12 cellular contexts compared by ENCODE assay signal in genomic region chr2:201984800-201985525, GRCh38. TPM values are rescaled to one million over a fixed set of nuclear protein-coding genes. Genes with fewer than 3 reads are reported as not detected.
DNase-seq lines count a peak whose midpoint lies in the region; ATAC-seq and TF ChIP-seq lines count a peak whose summit lies in the region.
"Had no signal": no experiment of that assay in that cellular context is flagged by ENCODE, and none has a peak within 500 bp of the region (broad histone marks: within the 10 kb centered on the region; RNA-seq: fewer than 3 reads in every experiment).

No MANE protein-coding gene starts in this region.

- no peaks in the 10 kb centered on the region for H3F3A ChIP-seq in Loucy (ENCODE audit: low read depth)

- intact Hi-C loops in naive thymus-derived CD4-positive, alpha-beta T cell (cut with micrococcal nuclease), result no loop called here

- no peak overlapping the region for H3K4me2 ChIP-seq in Loucy (ENCODE audit: low read depth, low read length, poor library complexity, severe bottlenecking)
- H3K4me2 ChIP-seq: smooth muscle cell had no signal

- no peaks in the 10 kb centered on the region for H3K9me2 ChIP-seq in Loucy (replicated peaks; ENCODE audit: low read depth, low read length)

- H3K27ac Mint-ChIP-seq in naive thymus-derived CD4-positive, alpha-beta T cell, result no peak overlapping the region

- peak overlapping the region; percentile 54 for H3K27ac ChIP-seq in angular gyrus (ENCODE audit: low read depth, low read length)
- no peak overlapping the region for H3K27ac ChIP-seq in naive thymus-derived CD4-positive, alpha-beta T cell (ENCODE audit: low read depth, low read length)
- H3K27ac ChIP-seq: thoracic aorta had no signal

- no peak overlapping the region for H3K4me3 ChIP-seq in Loucy (ENCODE audit: low read length, poor library complexity, severe bottlenecking)
- no peak overlapping the region for H3K4me3 ChIP-seq in naive thymus-derived CD4-positive, alpha-beta T cell (ENCODE audit: low read length)
- H3K4me3 ChIP-seq: smooth muscle cell, thoracic aorta had no signal

- H3K9me3 Mint-ChIP-seq in naive thymus-derived CD4-positive, alpha-beta T cell, result no peaks in the 10 kb centered on the region
- H3K9me3 Mint-ChIP-seq: CD8-positive, alpha-beta memory T cell had no signal

- no peaks in the 10 kb centered on the region for H3K27me3 ChIP-seq in Loucy (ENCODE audit: insufficient read depth, low read length, poor library complexity, severe bottlenecking)
- no peaks in the 10 kb centered on the region for H3K27me3 ChIP-seq in naive thymus-derived CD4-positive, alpha-beta T cell (ENCODE audit: control insufficient read depth in 2 of 2, insufficient read depth in 2 of 2, low read length in 2 of 2)

- peaks cover 0 to 13% (median 0%) of the 10 kb centered on the region in 7 donors for H3K4me1 Mint-ChIP-seq in naive thymus-derived CD4-positive, alpha-beta T cell
- H3K4me1 Mint-ChIP-seq: CD8-positive, alpha-beta memory T cell had no signal

- POLR2A ChIA-PET in naive thymus-derived CD4-positive, alpha-beta T cell (lab: Charles Lee), result no interaction called here
- POLR2A ChIA-PET in HEK293T (lab: Yijun Ruan, JAX), result no interaction called here

- H3K27me3 Mint-ChIP-seq in naive thymus-derived CD4-positive, alpha-beta T cell, result peaks cover 0 to 4% (median 0%) of the 10 kb centered on the region in 5 donors

- peak; percentile 56 for ATAC-seq in naive thymus-derived CD4-positive, alpha-beta T cell
- ATAC-seq in GM19324 (IDR thresholded peaks at IDR 0.05; ENCODE audit: low FRiP score, unreplicated experiment) (no peak), GM19035 (IDR thresholded peaks at IDR 0.05; ENCODE audit: unreplicated experiment) (no peak)

- no peaks in the 10 kb centered on the region for H4K20me1 ChIP-seq in Loucy (ENCODE audit: insufficient read depth, low read length, poor library complexity, severe bottlenecking)

- H3K9ac ChIP-seq in Loucy (ENCODE audit: low read depth, low read length, poor library complexity, severe bottlenecking), result no peak overlapping the region

- H3K36me3 ChIP-seq in Loucy (ENCODE audit: insufficient read depth, low read length), result no peaks in the 10 kb centered on the region
- no peaks in the 10 kb centered on the region for H3K36me3 ChIP-seq in naive thymus-derived CD4-positive, alpha-beta T cell (ENCODE audit: control insufficient read depth in 2 of 3, insufficient read depth in 3 of 3, low read length in 3 of 3)
- H3K36me3 ChIP-seq: thoracic aorta had no signal

- TF ChIP-seq CTCF in Loucy (conservative IDR thresholded peaks at IDR 0.05; ENCODE audit: low read length), result peak; percentile 20; the same call in 1 of the 2 replicates

- peak overlapping the region in 1 of 10 donors; percentile 17 for H3K4me3 Mint-ChIP-seq in naive thymus-derived CD4-positive, alpha-beta T cell
- H3K4me3 Mint-ChIP-seq: CD8-positive, alpha-beta memory T cell had no signal

- CTCF ChIA-PET in naive thymus-derived CD4-positive, alpha-beta T cell (lab: Charles Lee), result no interaction called here
- CTCF ChIA-PET in HEK293T (lab: Yijun Ruan, JAX), result no interaction called here

- no peaks in the 10 kb centered on the region for H3K9me3 ChIP-seq in Loucy (ENCODE audit: insufficient read depth, low read depth, low read length)
- no peaks in the 10 kb centered on the region for H3K9me3 ChIP-seq in naive thymus-derived CD4-positive, alpha-beta T cell (ENCODE audit: control insufficient read depth in 2 of 3, low read length in 3 of 3)
- H3K9me3 ChIP-seq: thoracic aorta had no signal

- no peaks in the 10 kb centered on the region for H3K79me2 ChIP-seq in Loucy (ENCODE audit: insufficient read depth, low read length)

- no peaks in the 10 kb centered on the region for H3K36me3 Mint-ChIP-seq in naive thymus-derived CD4-positive, alpha-beta T cell
- H3K36me3 Mint-ChIP-seq: CD8-positive, alpha-beta memory T cell had no signal

- no peak overlapping the region; the same call in 1 of the 2 replicates for H2AFZ ChIP-seq in Loucy (ENCODE audit: low read length)

- peak; percentile 96 for DNase-seq in Ammon's horn (ENCODE audit: low spot score)
- peak in 3 of 9 donors; percentile 7 to 25 (median 18) for DNase-seq in naive thymus-derived CD4-positive, alpha-beta T cell
- no peak for DNase-seq in glomerular visceral epithelial cell (ENCODE audit: extremely low spot score)
- DNase-seq in HEK293T (ENCODE audit: extremely low spot score), result no peak
- DNase-seq: CD8-positive, alpha-beta memory T cell; NCI-H146 had no signal

- H3K4me1 ChIP-seq in Loucy (ENCODE audit: insufficient read depth, low read length, poor library complexity, severe bottlenecking), result no peaks in the 10 kb centered on the region
- H3K4me1 ChIP-seq in naive thymus-derived CD4-positive, alpha-beta T cell (ENCODE audit: control insufficient read depth in 2 of 2, insufficient read depth in 2 of 2, low read length in 2 of 2), result no peaks in the 10 kb centered on the region

TF ChIP-seq in HEK293T, 16 proteins besides CTCF, POLR2A, EP300 and RAD21:
- TF ChIP-seq PKNOX1 (IDR thresholded peaks at IDR 0.05), result no peak
- TF ChIP-seq SP1 (IDR thresholded peaks at IDR 0.05), result no peak
TF ChIP-seq in HEK293T: peak in this region for 0.

RNA-seq across cellular contexts. Expression of gene FZD7, which starts 48.7 kb away (rescaled TPM):
- total RNA-seq in naive thymus-derived CD4-positive, alpha-beta T cell, result under 1 TPM; 0.27 to 0.99 (median 0.43) TPM
- under 1 TPM in 1 of 2 donors, not detected in 1; 0.17 TPM for polyA plus RNA-seq in naive thymus-derived CD4-positive, alpha-beta T cell
- polyA plus RNA-seq: CD8-positive, alpha-beta memory T cell had no signal
